1 cellular context compared by ENCODE assay signal in genomic region chr17:17119533-17119932, GRCh38.
TF ChIP-seq lines count a peak whose summit lies in the region.

No MANE protein-coding gene starts in this region.

TF ChIP-seq in GM23338, 12 proteins besides CTCF, POLR2A, EP300 and RAD21 (continued from another document):
- no peak for TF ChIP-seq ZNF462 (CRISPR knock-in tag; IDR thresholded peaks at IDR 0.05)
- no peak for TF ChIP-seq ZNF114 (CRISPR knock-in tag; IDR thresholded peaks at IDR 0.05)
